16 cellular contexts compared by ENCODE assay signal in the genomic region with DNA sequence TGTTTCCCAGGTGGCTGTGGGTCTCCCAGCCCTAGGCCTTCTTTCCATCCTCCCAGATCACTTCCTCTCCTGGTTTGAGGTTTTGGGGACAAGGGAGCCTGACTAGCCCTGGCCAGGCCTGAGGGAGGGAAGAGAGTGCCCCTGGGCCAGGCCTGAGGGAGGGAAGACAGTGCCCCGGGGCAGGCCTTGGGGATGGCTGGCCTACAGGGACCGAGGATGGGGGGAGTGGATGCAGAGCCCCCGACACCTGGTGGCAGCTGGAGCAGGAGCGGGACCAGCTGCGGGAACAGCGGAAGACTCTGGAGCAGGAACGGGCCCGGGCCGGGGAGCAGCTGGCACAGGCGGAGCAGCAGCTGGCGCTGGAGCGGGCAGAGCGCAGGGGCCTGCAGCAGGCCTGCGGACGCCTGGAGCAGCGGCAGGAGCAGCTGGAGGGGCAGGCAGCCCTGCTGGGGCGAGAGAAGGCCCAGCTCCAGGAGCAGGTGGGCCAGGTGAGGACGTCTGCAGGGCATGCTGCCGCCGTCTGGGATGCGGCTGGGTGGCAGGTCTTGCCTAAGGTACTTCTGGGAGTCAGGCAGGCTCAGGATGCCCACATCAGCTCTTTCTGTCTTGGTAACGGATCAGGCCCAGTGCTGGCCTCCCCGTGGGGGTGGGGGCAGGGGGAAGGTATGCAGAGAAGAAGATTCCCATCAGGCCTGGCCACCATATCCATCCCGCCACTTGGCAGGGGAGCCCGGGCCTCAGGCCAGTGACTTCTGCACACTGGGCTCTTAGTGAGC. TPM values are rescaled to one million over a fixed set of nuclear protein-coding genes. Genes with fewer than 3 reads are reported as not detected.
A peak's percentile ranks its signal among the peaks of the same experiment; 100 is the strongest.
DNase-seq lines count a peak whose midpoint lies in the region; ATAC-seq and TF ChIP-seq lines count a peak whose summit lies in the region.
"Had no signal": no experiment of that assay in that cellular context is flagged by ENCODE, and none has a peak within 500 bp of the region (broad histone marks: within the 10 kb centered on the region; RNA-seq: fewer than 3 reads in every experiment).

No MANE protein-coding gene starts in this region.

- no peaks in the 10 kb centered on the region for H3K9me3 ChIP-seq in A673 (ENCODE audit: low read depth, low read length, poor library complexity, severe bottlenecking)
- H3K9me3 ChIP-seq: HAP-1 had no signal

- CTCF ChIA-PET in A673 (lab: Charles Lee), result no interaction called here

- DNase-seq in DMS 273 (lab: John Stamatoyannopoulos, UW; ENCODE audit: unreplicated experiment), result peak; percentile 92
- DNase-seq in NCI-H1694 treated with DMSO at 0.1 percent for 48 hours (lab: John Stamatoyannopoulos, UW), result peak; percentile 36
- DNase-seq in glutamatergic neuron, result peak; percentile 13
- peak; percentile 1 for DNase-seq in retina
- no peak for DNase-seq in NCI-H1930 (lab: John Stamatoyannopoulos, UW)
- no peak for DNase-seq in A673 (ENCODE audit: low spot score)
- DNase-seq: activated naive CD4-positive, alpha-beta T cell treated with anti-CD3 and anti-CD28 coated beads, Interleukin-2, amount 50 U/mL, for 16 hours; CD4-positive, CD25-positive, alpha-beta regulatory T cell; NCI-H446; stimulated activated naive B cell treated with anti-CD40 and anti-IgM and Interleukin-4, amounts not matched to agents 10 μg/mL and 1 μg/mL and 100 μg/mL, for 72 hours had no signal

- POLR2A ChIA-PET in A673 (lab: Charles Lee; ENCODE audit: low non-redundant PET), result no interaction called here

- ATAC-seq in GM21576 (IDR thresholded peaks at IDR 0.05; ENCODE audit: unreplicated experiment), result no peak
- ATAC-seq: K562; stimulated activated naive B cell treated with anti-CD40 and anti-IgM and Interleukin-4, amounts not matched to agents 10 μg/mL and 1 μg/mL and 100 μg/mL, for 72 hours had no signal

- H3K4me3 Mint-ChIP-seq in glutamatergic neuron (ENCODE audit: unreplicated experiment), result no peak overlapping the region
- H3K4me3 Mint-ChIP-seq: brain; CD4-positive, CD25-positive, alpha-beta regulatory T cell; neural crest cell; stimulated activated naive B cell treated with anti-CD40 and anti-IgM and Interleukin-4, amounts not matched to agents 10 μg/mL and 1 μg/mL and 100 μg/mL, for 72 hours had no signal

- H3K4me1 Mint-ChIP-seq in glutamatergic neuron (ENCODE audit: low read depth, unreplicated experiment), result no peaks in the 10 kb centered on the region
- H3K4me1 Mint-ChIP-seq: brain; CD4-positive, CD25-positive, alpha-beta regulatory T cell; neural crest cell; stimulated activated naive B cell treated with anti-CD40 and anti-IgM and Interleukin-4, amounts not matched to agents 10 μg/mL and 1 μg/mL and 100 μg/mL, for 72 hours had no signal

- no TSS peak for BruUV-seq in A673 (replicated peaks; lab: Mats Ljungman, UMichigan)

- H3K4me1 ChIP-seq in A673 (ENCODE audit: insufficient read depth, low read length, poor library complexity, severe bottlenecking), result no peaks in the 10 kb centered on the region
- H3K4me1 ChIP-seq: HAP-1 had no signal

- H3K27me3 Mint-ChIP-seq in glutamatergic neuron (ENCODE audit: unreplicated experiment), result peaks cover 3% of the 10 kb centered on the region

- no peak overlapping the region for H3K27ac Mint-ChIP-seq in glutamatergic neuron (ENCODE audit: unreplicated experiment)
- H3K27ac Mint-ChIP-seq: brain; CD4-positive, CD25-positive, alpha-beta regulatory T cell; stimulated activated naive B cell treated with anti-CD40 and anti-IgM and Interleukin-4, amounts not matched to agents 10 μg/mL and 1 μg/mL and 100 μg/mL, for 72 hours had no signal

- H3K27ac ChIP-seq in A673 (ENCODE audit: low read depth, low read length, poor library complexity, severe bottlenecking), result no peak overlapping the region

- H3K36me3 Mint-ChIP-seq in glutamatergic neuron (ENCODE audit: unreplicated experiment), result peaks cover 19% of the 10 kb centered on the region
- H3K36me3 Mint-ChIP-seq: brain had no signal

- peaks cover 15% of the 10 kb centered on the region for H3K9me3 Mint-ChIP-seq in glutamatergic neuron (ENCODE audit: unreplicated experiment)

- intact Hi-C loops in A673 (cut with micrococcal nuclease; ENCODE audit: unreplicated experiment), result no loop called here

- H3K36me3 ChIP-seq in A673 (ENCODE audit: insufficient read depth, low read length, poor library complexity, severe bottlenecking), result no peaks in the 10 kb centered on the region
- H3K36me3 ChIP-seq: HAP-1 had no signal

- peaks cover 15% of the 10 kb centered on the region for H3K27me3 ChIP-seq in A673 (replicated peaks; ENCODE audit: insufficient read depth, low read depth, low read length, poor library complexity)

- no peak overlapping the region for H3K4me3 ChIP-seq in A673 (ENCODE audit: low read depth, low read length, poor library complexity, severe bottlenecking)
- H3K4me3 ChIP-seq: HAP-1, K562, lung had no signal

- no peak for TF ChIP-seq CTCF in glutamatergic neuron (IDR thresholded peaks at IDR 0.05; ENCODE audit: partially characterized antibody, unreplicated experiment)
- TF ChIP-seq CTCF in A673 (conservative IDR thresholded peaks at IDR 0.05; ENCODE audit: low read depth, low read length), result no peak

RNA-seq across cellular contexts. Expression of a gene that starts 29.2 kb away (rescaled TPM):
- not detected for total RNA-seq in glutamatergic neuron (ENCODE audit: unreplicated experiment)
- total RNA-seq in A673 (2021), result not detected in 2 replicates
- total RNA-seq: CD4-positive, CD25-positive, alpha-beta regulatory T cell; K562; neural crest cell had no signal

RNA-seq across cellular contexts. Expression of a gene that starts 39.3 kb away (rescaled TPM):
- not detected for total RNA-seq in glutamatergic neuron (ENCODE audit: unreplicated experiment)
- total RNA-seq in A673 (2021), result not detected in 2 replicates
- total RNA-seq: CD4-positive, CD25-positive, alpha-beta regulatory T cell; K562; neural crest cell had no signal

Comparison
In these comparisons a context has a peak if more than half of its experiments do, and no peak if none do; other contexts are left out.
1. DNase-seq: peak in DMS 273 (single experiment), NCI-H1694 treated with DMSO at 0.1 percent for 48 hours (single experiment), glutamatergic neuron (single experiment) and retina (single experiment); none in NCI-H1930 (0 of 2) and A673 (single experiment).